In the genomic region with DNA sequence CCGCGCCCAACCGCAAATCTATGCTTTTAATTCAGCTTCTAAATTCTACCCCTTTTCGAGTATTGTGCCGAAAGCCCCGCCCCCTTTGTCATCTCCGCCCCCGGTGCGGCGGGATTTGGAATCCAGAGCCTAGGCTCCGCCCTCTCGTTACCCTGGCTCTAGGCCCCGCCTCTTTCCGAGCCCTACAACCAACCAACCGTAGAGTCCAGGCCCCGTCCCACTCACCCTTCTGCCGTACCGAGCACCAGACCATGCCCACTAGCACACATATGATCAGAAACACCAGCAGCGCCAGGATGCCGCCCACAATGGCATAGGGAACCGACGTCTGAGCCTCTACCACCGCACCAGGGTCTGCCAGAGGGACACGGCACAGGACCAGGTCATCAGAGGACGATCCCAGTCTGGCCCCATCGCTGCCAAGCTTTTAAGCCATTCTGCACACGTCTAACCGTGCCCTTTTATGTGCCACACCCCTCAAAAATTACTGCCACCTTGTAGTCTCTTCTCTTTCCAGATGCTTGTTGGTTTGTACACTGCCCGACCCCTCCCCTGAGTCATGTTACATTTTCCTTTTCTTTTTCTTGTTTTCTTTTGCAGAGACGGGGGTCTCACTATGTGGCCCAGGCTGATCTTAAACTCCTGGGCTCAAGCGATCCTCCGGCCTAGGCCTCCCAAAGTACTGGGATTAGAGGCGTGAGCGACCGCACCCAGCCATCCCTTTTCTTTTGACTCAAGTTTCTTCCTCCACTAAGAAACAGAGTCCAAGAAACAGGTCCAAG, we compare ENCODE assay signal across 14 cellular contexts. TPM values are rescaled to one million over a fixed set of nuclear protein-coding genes. Genes with fewer than 3 reads are reported as not detected.
A peak's percentile ranks its signal among the peaks of the same experiment; 100 is the strongest.
DNase-seq lines count a peak whose midpoint lies in the region; ATAC-seq lines count a peak whose summit lies in the region.
"Had no signal": no experiment of that assay in that cellular context is flagged by ENCODE, and none has a peak within 500 bp of the region (broad histone marks: within the 10 kb centered on the region; RNA-seq: fewer than 3 reads in every experiment).

No MANE protein-coding gene starts in this region.

- H3K9me3 ChIP-seq in MG63 (no peaks in the 10 kb centered on the region), iPS-15b (ENCODE audit: control insufficient read depth, insufficient read depth, low read length) (no peaks in the 10 kb centered on the region)
- H3K9me3 ChIP-seq: esophagus muscularis mucosa, uterus had no signal

- peaks cover 11% of the 10 kb centered on the region for H3K4me1 ChIP-seq in iPS-15b (ENCODE audit: control insufficient read depth, insufficient read depth, low read length)

- no peaks in the 10 kb centered on the region; the same call in 1 of the 2 replicates for H3K27me3 ChIP-seq in MG63
- peaks cover 30% of the 10 kb centered on the region for H3K27me3 ChIP-seq in iPS-15b (ENCODE audit: control insufficient read depth, insufficient read depth, low read length)
- H3K27me3 ChIP-seq: esophagus muscularis mucosa, uterus had no signal

- ATAC-seq in GM19324 (IDR thresholded peaks at IDR 0.05; ENCODE audit: low FRiP score, unreplicated experiment), result no peak

- no peak overlapping the region for H3K9ac ChIP-seq in iPS-15b (ENCODE audit: low read depth, low read length)

- H3K36me3 ChIP-seq in MG63 (no peaks in the 10 kb centered on the region), iPS-15b (ENCODE audit: control insufficient read depth, insufficient read depth, low read length) (no peaks in the 10 kb centered on the region)
- H3K36me3 ChIP-seq: uterus had no signal

- H3K4me3 ChIP-seq in MG63 (no peak overlapping the region), iPS-15b (ENCODE audit: low read depth, low read length) (peak overlapping the region; percentile 26)
- H3K4me3 ChIP-seq: esophagus muscularis mucosa, skin epidermis, uterus had no signal

- DNase-seq in stimulated activated CD4-positive, alpha-beta T cell treated with anti-CD3 and anti-CD28 coated beads, Interleukin-15, amount 100 ng/mL, for 24 hours, result peak; percentile 41
- no peak for DNase-seq in stimulated activated CD4-positive, alpha-beta T cell treated with anti-CD3 and anti-CD28 coated beads, Interleukin-4, amount 100 ng/mL, for 1 hour
- peak; percentile 40 for DNase-seq in MG63
- DNase-seq in SW 1271 (lab: John Stamatoyannopoulos, UW), result no peak
- DNase-seq in NCI-H2107 (lab: John Stamatoyannopoulos, UW), result no peak
- no peak for DNase-seq in activated T-cell treated with anti-CD3 and anti-CD28 coated beads, Interleukin-2, amount 50 U/mL, for 1 hour
- DNase-seq: NCI-H1694, NCI-H524, uterus had no signal

RNA-seq across cellular contexts. Expression of a gene that starts 4.7 kb away (rescaled TPM):
- total RNA-seq in MG63 (2014; rRNA removed; shearing (Covaris generic); ENCODE audit: low replicate concordance), result 45.8 and 101 TPM in 2 replicates

RNA-seq across cellular contexts. Expression of a gene that starts 12.2 kb away (rescaled TPM):
- not detected in 2 replicates for total RNA-seq in MG63 (2014; rRNA removed; shearing (Covaris generic); ENCODE audit: low replicate concordance)
- total RNA-seq: SK-MEL-5 had no signal

RNA-seq across cellular contexts. Expression of a gene that starts 15.6 kb away (rescaled TPM):
- 0.22 and 3.0 TPM in 2 replicates for total RNA-seq in MG63 (2014; rRNA removed; shearing (Covaris generic); ENCODE audit: low replicate concordance)

RNA-seq across cellular contexts. Expression of a gene that starts 27.7 kb away (rescaled TPM):
- 15.9 and 26.1 TPM in 2 replicates for total RNA-seq in MG63 (2014; rRNA removed; shearing (Covaris generic); ENCODE audit: low replicate concordance)

RNA-seq across cellular contexts. Expression of a gene that starts 28.1 kb away (rescaled TPM):
- total RNA-seq in MG63 (2014; rRNA removed; shearing (Covaris generic); ENCODE audit: low replicate concordance), result 13.3 and 16.9 TPM in 2 replicates

Comparison
In these comparisons a context has a peak if more than half of its experiments do, and no peak if none do; other contexts are left out.
1. DNase-seq: peak in stimulated activated CD4-positive, alpha-beta T cell treated with anti-CD3 and anti-CD28 coated beads, Interleukin-15, amount 100 ng/mL, for 24 hours (single experiment) and MG63 (single experiment); none in stimulated activated CD4-positive, alpha-beta T cell treated with anti-CD3 and anti-CD28 coated beads, Interleukin-4, amount 100 ng/mL, for 1 hour (single experiment), SW 1271 (0 of 2), NCI-H2107 (single experiment) and activated T-cell treated with anti-CD3 and anti-CD28 coated beads, Interleukin-2, amount 50 U/mL, for 1 hour (single experiment).